20 cellular contexts compared by ENCODE assay signal in the genomic region with DNA sequence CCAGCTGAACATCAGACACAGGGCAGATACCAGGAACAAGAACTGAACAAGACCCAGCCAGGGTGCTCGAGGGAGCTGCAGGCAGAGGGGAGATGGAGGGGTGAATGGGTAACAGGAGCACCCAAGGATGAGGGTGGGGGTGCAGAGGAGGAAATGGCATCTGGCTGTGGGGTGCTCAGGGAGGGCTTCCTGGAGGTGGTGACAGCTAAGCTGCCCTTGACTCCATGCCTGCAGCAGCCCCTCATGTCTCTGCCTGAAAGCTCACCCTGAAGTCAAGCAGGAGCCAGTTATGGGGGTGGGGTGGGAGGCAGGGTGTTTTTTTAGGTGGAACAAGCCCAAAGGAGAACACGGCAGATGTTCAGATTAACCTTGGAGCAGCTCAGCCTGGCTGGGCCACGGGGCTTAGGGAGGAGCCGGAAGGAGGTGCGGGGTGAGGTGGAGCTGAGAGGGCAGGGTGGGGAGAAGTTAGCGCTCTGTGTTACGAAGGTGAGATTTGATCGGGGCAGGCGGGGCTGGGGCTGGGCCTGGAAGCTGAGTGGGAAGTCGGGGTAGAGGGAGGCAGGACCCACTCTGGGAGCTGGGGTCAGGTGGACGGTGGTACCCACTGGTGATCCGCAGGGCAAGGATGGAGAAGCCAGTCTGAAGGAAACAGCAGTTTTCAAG.
DNase-seq lines count a peak whose midpoint lies in the region; FAIRE-seq and TF ChIP-seq lines count a peak whose summit lies in the region.
"Had no signal": no experiment of that assay in that cellular context is flagged by ENCODE, and none has a peak within 500 bp of the region (broad histone marks: within the 10 kb centered on the region; RNA-seq: fewer than 3 reads in every experiment).

No MANE protein-coding gene starts in this region.

- H3K27ac ChIP-seq in suprapubic skin, result no peak overlapping the region
- H3K27ac ChIP-seq in H9 (ENCODE audit: insufficient read length, low read depth, low read length), result no peak overlapping the region
- H3K27ac ChIP-seq: BLaER1, Peyer's patch had no signal

- H4K5ac ChIP-seq in H9 (ENCODE audit: insufficient read length, low read depth, low read length), result no peak overlapping the region

- H3K27me3 Mint-ChIP-seq in activated naive CD4-positive, alpha-beta T cell treated with anti-CD3 and anti-CD28 coated beads for 36 hours (ENCODE audit: low read depth), result peaks cover 30% of the 10 kb centered on the region
- H3K27me3 Mint-ChIP-seq in H9 (ENCODE audit: low read depth), result peaks cover 10% of the 10 kb centered on the region

- WGBS in suprapubic skin, result 42% methylated on average over 12 of the region's 12 CpGs
- no CpG with 5 or more reads among the region's 12 CpGs for WGBS in H9 (ENCODE audit: extremely low coverage, insufficient read length, low lambda C conversion rate)

- no peak overlapping the region for H2BK20ac ChIP-seq in H9 (ENCODE audit: low read depth, low read length, poor library complexity, severe bottlenecking)

- no peak for TF ChIP-seq POLR2A in suprapubic skin (IDR thresholded peaks at IDR 0.05)

- no peaks in the 10 kb centered on the region for H3K79me1 ChIP-seq in H9 (ENCODE audit: insufficient read depth, low read depth, low read length, poor library complexity, severe bottlenecking)

- peak; percentile 64 for FAIRE-seq in bronchial epithelial cell (lab: Jason Lieb, UNC)
- FAIRE-seq: H54 had no signal

- CTCF ChIA-PET in activated naive CD4-positive, alpha-beta T cell treated with anti-CD3 and anti-CD28 coated beads for 36 hours (lab: Charles Lee), result no interaction called here

- no peak for TF ChIP-seq EP300 in suprapubic skin (IDR thresholded peaks at IDR 0.05)

- H3K4me1 ChIP-seq in suprapubic skin (peaks cover 12% of the 10 kb centered on the region), H9 (ENCODE audit: insufficient read depth, low read length) (peaks cover 2% of the 10 kb centered on the region; the same call in 1 of the 2 replicates)
- H3K4me1 ChIP-seq: Peyer's patch had no signal

- H3K9ac ChIP-seq in H9 (ENCODE audit: extremely low read depth, insufficient read length, low read length), result no peak overlapping the region
- H3K9ac ChIP-seq: BLaER1, SK-N-SH had no signal

- no peak overlapping the region for H3K4me2 ChIP-seq in H9 (ENCODE audit: insufficient read depth, insufficient read length, low read length)
- H3K4me2 ChIP-seq: BLaER1, SK-N-SH had no signal

- no peak overlapping the region for H3T11ph ChIP-seq in H9 (ENCODE audit: low read length)

- no peaks in the 10 kb centered on the region for H3K36me3 Mint-ChIP-seq in activated naive CD4-positive, alpha-beta T cell treated with anti-CD3 and anti-CD28 coated beads for 36 hours (ENCODE audit: low read depth)
- no peaks in the 10 kb centered on the region for H3K36me3 Mint-ChIP-seq in H9 (ENCODE audit: insufficient read depth in 1 of 3, low read depth in 3 of 3)
- H3K36me3 Mint-ChIP-seq: CD8-positive, alpha-beta T cell; T-cell had no signal

- no peak overlapping the region for H2BK5ac ChIP-seq in H9 (ENCODE audit: insufficient read length, low read length)

- no peak overlapping the region for H3K4ac ChIP-seq in H9 (ENCODE audit: low read depth, low read length)

- no peak for DNase-seq in activated naive CD4-positive, alpha-beta T cell treated with anti-CD3 and anti-CD28 coated beads for 36 hours
- DNase-seq in activated naive CD4-positive, alpha-beta T cell treated with Interleukin-2 at 50 U/mL for 16 hours, result no peak
- DNase-seq in NCI-H524 (lab: John Stamatoyannopoulos, UW), result peak; percentile 96 to 97
- no peak for DNase-seq in bronchial epithelial cell (ENCODE audit: low read depth)
- DNase-seq in DMS114 treated with DMSO at 0.1 percent for 48 hours (lab: John Stamatoyannopoulos, UW; ENCODE audit: unreplicated experiment), result no peak
- DNase-seq in suprapubic skin (ENCODE audit: low spot score in 2 of 2), result no peak
- DNase-seq in H9, result no peak
- no peak for DNase-seq in NCI-H510A treated with DMSO at 0.1 percent for 48 hours (lab: John Stamatoyannopoulos, UW)
- DNase-seq: 8988T; CD8-positive, alpha-beta T cell; NCI-H1048; NCI-H1436 treated with DMSO at 0.1 percent for 48 hours; NCI-H2081 treated with DMSO at 0.1 percent for 48 hours; NCI-H774; Peyer's patch; SHP77; SK-N-SH; T-cell had no signal

- H4K20me1 ChIP-seq in H9 (ENCODE audit: control insufficient read depth, insufficient read depth, insufficient read length), result no peaks in the 10 kb centered on the region

- H3K18ac ChIP-seq in H9 (ENCODE audit: insufficient read length, low read depth, low read length), result no peak overlapping the region

- H2AK5ac ChIP-seq in H9 (ENCODE audit: insufficient read length, low read length), result no peak overlapping the region

- H3K56ac ChIP-seq in H9 (ENCODE audit: insufficient read length, low read depth, low read length), result no peak overlapping the region

- no peak overlapping the region for H3K14ac ChIP-seq in H9 (ENCODE audit: insufficient read depth, low read length)

- no peak overlapping the region for H2BK15ac ChIP-seq in H9 (ENCODE audit: low read depth, low read length)

- H3K4me3 Mint-ChIP-seq in activated naive CD4-positive, alpha-beta T cell treated with anti-CD3 and anti-CD28 coated beads for 36 hours, result no peak overlapping the region
- H3K4me3 Mint-ChIP-seq in H9, result no peak overlapping the region
- H3K4me3 Mint-ChIP-seq: CD8-positive, alpha-beta T cell; T-cell had no signal

- no peaks in the 10 kb centered on the region for H3K36me3 ChIP-seq in bronchial epithelial cell (ENCODE audit: control insufficient read depth, insufficient read depth, low read length)
- no peaks in the 10 kb centered on the region for H3K36me3 ChIP-seq in suprapubic skin
- H3K36me3 ChIP-seq: BLaER1, Peyer's patch had no signal

- H4K8ac ChIP-seq in H9 (replicated peaks; ENCODE audit: insufficient read length, low read depth, low read length), result no peak overlapping the region

- no peaks in the 10 kb centered on the region for H3K79me2 ChIP-seq in H9 (ENCODE audit: insufficient read depth, low read length)

- H3K27me3 ChIP-seq in bronchial epithelial cell (ENCODE audit: control insufficient read depth, insufficient read depth, low read length), result peaks cover 2% of the 10 kb centered on the region
- peaks cover 100% of the 10 kb centered on the region for H3K27me3 ChIP-seq in suprapubic skin
- H3K27me3 ChIP-seq in H9 (ENCODE audit: insufficient read depth, low read length), result no peaks in the 10 kb centered on the region

- no peak overlapping the region for H3K23ac ChIP-seq in H9 (ENCODE audit: insufficient read length, low read depth, low read length)

- H2BK12ac ChIP-seq in H9 (ENCODE audit: insufficient read length, low read depth, low read length), result no peak overlapping the region

- TF ChIP-seq CTCF in bronchial epithelial cell (IDR thresholded peaks at IDR 0.05; ENCODE audit: insufficient read depth, low read length, severe bottlenecking) (no peak), suprapubic skin (IDR thresholded peaks at IDR 0.05) (no peak), H9 (conservative IDR thresholded peaks at IDR 0.05) (no peak)

- no peak overlapping the region for H2AFZ ChIP-seq in H9 (ENCODE audit: low read length)

- H4K91ac ChIP-seq in H9 (ENCODE audit: insufficient read length, low read depth, low read length), result no peak overlapping the region

- H3K4me3 ChIP-seq in bronchial epithelial cell (ENCODE audit: low read depth, low read length) (no peak overlapping the region), suprapubic skin (no peak overlapping the region)
- H3K4me3 ChIP-seq: BLaER1, Peyer's patch had no signal

- no peaks in the 10 kb centered on the region for H3K9me3 ChIP-seq in suprapubic skin
- no peaks in the 10 kb centered on the region for H3K9me3 ChIP-seq in H9 (ENCODE audit: control insufficient read depth, low read depth, low read length)
- H3K9me3 ChIP-seq: BLaER1, Peyer's patch, SK-N-SH had no signal

- H2BK120ac ChIP-seq in H9 (ENCODE audit: low read depth, low read length, poor library complexity, severe bottlenecking), result no peak overlapping the region

- peaks cover 7% of the 10 kb centered on the region for H3K23me2 ChIP-seq in H9 (ENCODE audit: insufficient read length, low read depth, low read length, poor library complexity, severe bottlenecking)

- peaks cover 5% of the 10 kb centered on the region for H3K4me1 Mint-ChIP-seq in activated naive CD4-positive, alpha-beta T cell treated with anti-CD3 and anti-CD28 coated beads for 36 hours (ENCODE audit: low read depth)
- peaks cover 45 to 54% of the 10 kb centered on the region in 2 experiments for H3K4me1 Mint-ChIP-seq in H9

- H3K27ac Mint-ChIP-seq in activated naive CD4-positive, alpha-beta T cell treated with anti-CD3 and anti-CD28 coated beads for 36 hours, result peak overlapping the region; percentile 46
- peak overlapping the region in 1 of 3 experiments; percentile 29; a peak in 3 of 7 replicates for H3K27ac Mint-ChIP-seq in H9
- H3K27ac Mint-ChIP-seq: CD8-positive, alpha-beta T cell; T-cell had no signal

- intact Hi-C loops in activated naive CD4-positive, alpha-beta T cell treated with anti-CD3 and anti-CD28 coated beads for 36 hours (cut with micrococcal nuclease), result no loop called here

- H3K9me3 Mint-ChIP-seq in activated naive CD4-positive, alpha-beta T cell treated with anti-CD3 and anti-CD28 coated beads for 36 hours, result no peaks in the 10 kb centered on the region
- no peaks in the 10 kb centered on the region for H3K9me3 Mint-ChIP-seq in H9
- H3K9me3 Mint-ChIP-seq: CD8-positive, alpha-beta T cell; T-cell had no signal

Comparison
In these comparisons a context has a peak if more than half of its experiments do, and no peak if none do; other contexts are left out.
1. DNase-seq: peak in NCI-H524 (2 of 2); none in activated naive CD4-positive, alpha-beta T cell treated with anti-CD3 and anti-CD28 coated beads for 36 hours (single experiment), activated naive CD4-positive, alpha-beta T cell treated with Interleukin-2 at 50 U/mL for 16 hours (single experiment), bronchial epithelial cell (single experiment), DMS114 treated with DMSO at 0.1 percent for 48 hours (single experiment), suprapubic skin (0 of 2), H9 (single experiment) and NCI-H510A treated with DMSO at 0.1 percent for 48 hours (single experiment).